1 cellular context compared by ENCODE assay signal in the genomic region with DNA sequence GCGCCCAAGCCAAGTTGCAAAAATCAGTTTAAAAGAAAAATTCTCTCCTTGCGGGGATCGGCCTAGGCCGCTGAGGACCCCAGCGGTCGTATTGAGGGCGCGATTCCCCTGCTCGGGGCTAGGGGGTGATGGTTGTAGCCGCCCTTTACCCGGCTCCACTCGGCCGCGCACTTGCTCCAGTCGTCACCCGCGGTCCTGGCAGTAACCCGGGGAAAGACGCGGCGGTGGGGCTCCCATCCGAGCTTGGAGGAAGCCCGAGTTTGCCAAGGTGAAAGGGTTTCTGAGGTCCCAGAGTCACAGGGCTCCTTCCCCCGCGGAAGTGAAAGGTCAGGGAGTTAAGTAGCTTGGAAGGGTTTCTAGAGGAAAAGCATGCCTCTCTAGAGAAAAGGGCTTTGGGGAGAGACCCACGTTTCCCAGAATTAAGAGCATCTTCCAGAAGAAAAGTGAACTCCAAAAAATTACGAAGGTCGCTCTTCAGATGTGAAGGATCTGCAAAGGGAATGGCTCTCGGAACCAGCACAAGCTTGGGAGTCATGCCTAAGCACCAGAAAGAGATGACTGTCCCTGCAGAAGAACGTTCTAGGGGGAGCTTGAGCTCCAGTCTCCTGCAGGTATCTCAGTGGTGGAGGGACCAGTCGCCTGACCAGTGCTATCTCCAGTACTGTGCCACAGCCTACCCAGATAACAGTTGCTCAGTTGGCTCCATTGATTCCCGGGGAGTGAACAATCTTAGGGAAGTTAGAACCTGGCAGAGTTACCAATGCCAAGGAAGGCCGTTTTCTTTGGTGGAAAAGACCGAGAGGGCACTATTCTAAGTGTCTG.
A peak's percentile ranks its signal among the peaks of the same experiment; 100 is the strongest.
TF ChIP-seq lines count a peak whose summit lies in the region.

No MANE protein-coding gene starts in this region.

TF ChIP-seq in H1, 55 proteins besides CTCF, POLR2A, EP300 and RAD21:
- TF ChIP-seq SUZ12 (IDR thresholded peaks at IDR 0.05; ENCODE audit: low read length): 0 out of 2 replicates have a peak, but pooled peaks have one; percentile 0
- TF ChIP-seq RFX5 (IDR thresholded peaks at IDR 0.05; ENCODE audit: borderline replicate concordance, low read depth, low read length): no peak
- no peak for TF ChIP-seq BRCA1 (IDR thresholded peaks at IDR 0.05; ENCODE audit: low read depth, low read length)
- 0 out of 4 replicates have a peak, but pooled peaks of 1 of the 2 experiments have one; percentile 9 for TF ChIP-seq SIN3A (conservative IDR thresholded peaks at IDR 0.05 in 1 of 2, IDR thresholded peaks at IDR 0.05 in 1 of 2; ENCODE audit: low read depth in 1 of 2, low read length in 2 of 2)
- no peak for TF ChIP-seq ZNF274 (IDR thresholded peaks at IDR 0.05; ENCODE audit: borderline replicate concordance, extremely low read depth, low read length)
- TF ChIP-seq HDAC6 (IDR thresholded peaks at IDR 0.05; ENCODE audit: low read depth, low read length): no peak
- no peak for TF ChIP-seq CTBP2 (IDR thresholded peaks at IDR 0.05; ENCODE audit: borderline replicate concordance, insufficient read depth, insufficient read length, low read length)
- TF ChIP-seq, protein P1, sequence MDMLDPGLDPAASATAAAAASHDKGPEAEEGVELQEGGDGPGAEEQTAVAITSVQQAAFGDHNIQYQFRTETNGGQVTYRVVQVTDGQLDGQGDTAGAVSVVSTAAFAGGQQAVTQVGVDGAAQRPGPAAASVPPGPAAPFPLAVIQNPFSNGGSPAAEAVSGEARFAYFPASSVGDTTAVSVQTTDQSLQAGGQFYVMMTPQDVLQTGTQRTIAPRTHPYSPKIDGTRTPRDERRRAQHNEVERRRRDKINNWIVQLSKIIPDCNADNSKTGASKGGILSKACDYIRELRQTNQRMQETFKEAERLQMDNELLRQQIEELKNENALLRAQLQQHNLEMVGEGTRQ (IDR thresholded peaks at IDR 0.05; ENCODE audit: low read length): no peak
- no peak for TF ChIP-seq GABPA (IDR thresholded peaks at IDR 0.05; ENCODE audit: borderline replicate concordance, insufficient read depth, low read length)
- no peak for TF ChIP-seq POU5F1 (IDR thresholded peaks at IDR 0.05; ENCODE audit: low read depth, low read length)
- no peak for TF ChIP-seq MAFK (IDR thresholded peaks at IDR 0.05; ENCODE audit: low read depth, low read length)
- no peak for TF ChIP-seq JUND (IDR thresholded peaks at IDR 0.05; ENCODE audit: low read length)
- no peak for TF ChIP-seq SP1 (IDR thresholded peaks at IDR 0.05; ENCODE audit: low read depth, low read length)
- no peak for TF ChIP-seq CBX5 (IDR thresholded peaks at IDR 0.05; ENCODE audit: low read depth, low read length)
- TF ChIP-seq, protein P2, sequence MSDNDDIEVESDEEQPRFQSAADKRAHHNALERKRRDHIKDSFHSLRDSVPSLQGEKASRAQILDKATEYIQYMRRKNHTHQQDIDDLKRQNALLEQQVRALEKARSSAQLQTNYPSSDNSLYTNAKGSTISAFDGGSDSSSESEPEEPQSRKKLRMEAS (IDR thresholded peaks at IDR 0.05): no peak
- no peak for TF ChIP-seq KDM1A (IDR thresholded peaks at IDR 0.05; ENCODE audit: borderline replicate concordance, low read length)
- no peak for TF ChIP-seq SP4 (IDR thresholded peaks at IDR 0.05; ENCODE audit: low read length)
- TF ChIP-seq, protein P3, sequence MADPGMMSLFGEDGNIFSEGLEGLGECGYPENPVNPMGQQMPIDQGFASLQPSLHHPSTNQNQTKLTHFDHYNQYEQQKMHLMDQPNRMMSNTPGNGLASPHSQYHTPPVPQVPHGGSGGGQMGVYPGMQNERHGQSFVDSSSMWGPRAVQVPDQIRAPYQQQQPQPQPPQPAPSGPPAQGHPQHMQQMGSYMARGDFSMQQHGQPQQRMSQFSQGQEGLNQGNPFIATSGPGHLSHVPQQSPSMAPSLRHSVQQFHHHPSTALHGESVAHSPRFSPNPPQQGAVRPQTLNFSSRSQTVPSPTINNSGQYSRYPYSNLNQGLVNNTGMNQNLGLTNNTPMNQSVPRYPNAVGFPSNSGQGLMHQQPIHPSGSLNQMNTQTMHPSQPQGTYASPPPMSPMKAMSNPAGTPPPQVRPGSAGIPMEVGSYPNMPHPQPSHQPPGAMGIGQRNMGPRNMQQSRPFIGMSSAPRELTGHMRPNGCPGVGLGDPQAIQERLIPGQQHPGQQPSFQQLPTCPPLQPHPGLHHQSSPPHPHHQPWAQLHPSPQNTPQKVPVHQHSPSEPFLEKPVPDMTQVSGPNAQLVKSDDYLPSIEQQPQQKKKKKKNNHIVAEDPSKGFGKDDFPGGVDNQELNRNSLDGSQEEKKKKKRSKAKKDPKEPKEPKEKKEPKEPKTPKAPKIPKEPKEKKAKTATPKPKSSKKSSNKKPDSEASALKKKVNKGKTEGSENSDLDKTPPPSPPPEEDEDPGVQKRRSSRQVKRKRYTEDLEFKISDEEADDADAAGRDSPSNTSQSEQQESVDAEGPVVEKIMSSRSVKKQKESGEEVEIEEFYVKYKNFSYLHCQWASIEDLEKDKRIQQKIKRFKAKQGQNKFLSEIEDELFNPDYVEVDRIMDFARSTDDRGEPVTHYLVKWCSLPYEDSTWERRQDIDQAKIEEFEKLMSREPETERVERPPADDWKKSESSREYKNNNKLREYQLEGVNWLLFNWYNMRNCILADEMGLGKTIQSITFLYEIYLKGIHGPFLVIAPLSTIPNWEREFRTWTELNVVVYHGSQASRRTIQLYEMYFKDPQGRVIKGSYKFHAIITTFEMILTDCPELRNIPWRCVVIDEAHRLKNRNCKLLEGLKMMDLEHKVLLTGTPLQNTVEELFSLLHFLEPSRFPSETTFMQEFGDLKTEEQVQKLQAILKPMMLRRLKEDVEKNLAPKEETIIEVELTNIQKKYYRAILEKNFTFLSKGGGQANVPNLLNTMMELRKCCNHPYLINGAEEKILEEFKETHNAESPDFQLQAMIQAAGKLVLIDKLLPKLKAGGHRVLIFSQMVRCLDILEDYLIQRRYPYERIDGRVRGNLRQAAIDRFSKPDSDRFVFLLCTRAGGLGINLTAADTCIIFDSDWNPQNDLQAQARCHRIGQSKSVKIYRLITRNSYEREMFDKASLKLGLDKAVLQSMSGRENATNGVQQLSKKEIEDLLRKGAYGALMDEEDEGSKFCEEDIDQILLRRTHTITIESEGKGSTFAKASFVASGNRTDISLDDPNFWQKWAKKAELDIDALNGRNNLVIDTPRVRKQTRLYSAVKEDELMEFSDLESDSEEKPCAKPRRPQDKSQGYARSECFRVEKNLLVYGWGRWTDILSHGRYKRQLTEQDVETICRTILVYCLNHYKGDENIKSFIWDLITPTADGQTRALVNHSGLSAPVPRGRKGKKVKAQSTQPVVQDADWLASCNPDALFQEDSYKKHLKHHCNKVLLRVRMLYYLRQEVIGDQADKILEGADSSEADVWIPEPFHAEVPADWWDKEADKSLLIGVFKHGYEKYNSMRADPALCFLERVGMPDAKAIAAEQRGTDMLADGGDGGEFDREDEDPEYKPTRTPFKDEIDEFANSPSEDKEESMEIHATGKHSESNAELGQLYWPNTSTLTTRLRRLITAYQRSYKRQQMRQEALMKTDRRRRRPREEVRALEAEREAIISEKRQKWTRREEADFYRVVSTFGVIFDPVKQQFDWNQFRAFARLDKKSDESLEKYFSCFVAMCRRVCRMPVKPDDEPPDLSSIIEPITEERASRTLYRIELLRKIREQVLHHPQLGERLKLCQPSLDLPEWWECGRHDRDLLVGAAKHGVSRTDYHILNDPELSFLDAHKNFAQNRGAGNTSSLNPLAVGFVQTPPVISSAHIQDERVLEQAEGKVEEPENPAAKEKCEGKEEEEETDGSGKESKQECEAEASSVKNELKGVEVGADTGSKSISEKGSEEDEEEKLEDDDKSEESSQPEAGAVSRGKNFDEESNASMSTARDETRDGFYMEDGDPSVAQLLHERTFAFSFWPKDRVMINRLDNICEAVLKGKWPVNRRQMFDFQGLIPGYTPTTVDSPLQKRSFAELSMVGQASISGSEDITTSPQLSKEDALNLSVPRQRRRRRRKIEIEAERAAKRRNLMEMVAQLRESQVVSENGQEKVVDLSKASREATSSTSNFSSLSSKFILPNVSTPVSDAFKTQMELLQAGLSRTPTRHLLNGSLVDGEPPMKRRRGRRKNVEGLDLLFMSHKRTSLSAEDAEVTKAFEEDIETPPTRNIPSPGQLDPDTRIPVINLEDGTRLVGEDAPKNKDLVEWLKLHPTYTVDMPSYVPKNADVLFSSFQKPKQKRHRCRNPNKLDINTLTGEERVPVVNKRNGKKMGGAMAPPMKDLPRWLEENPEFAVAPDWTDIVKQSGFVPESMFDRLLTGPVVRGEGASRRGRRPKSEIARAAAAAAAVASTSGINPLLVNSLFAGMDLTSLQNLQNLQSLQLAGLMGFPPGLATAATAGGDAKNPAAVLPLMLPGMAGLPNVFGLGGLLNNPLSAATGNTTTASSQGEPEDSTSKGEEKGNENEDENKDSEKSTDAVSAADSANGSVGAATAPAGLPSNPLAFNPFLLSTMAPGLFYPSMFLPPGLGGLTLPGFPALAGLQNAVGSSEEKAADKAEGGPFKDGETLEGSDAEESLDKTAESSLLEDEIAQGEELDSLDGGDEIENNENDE (IDR thresholded peaks at IDR 0.05; ENCODE audit: insufficient replicate concordance, low read length): no peak
- no peak for TF ChIP-seq SRF (IDR thresholded peaks at IDR 0.05; ENCODE audit: low read depth, low read length)
- peak; percentile 64 for TF ChIP-seq ASH2L (IDR thresholded peaks at IDR 0.05; ENCODE audit: low read length)
